10 cellular contexts compared by ENCODE assay signal in the genomic region with DNA sequence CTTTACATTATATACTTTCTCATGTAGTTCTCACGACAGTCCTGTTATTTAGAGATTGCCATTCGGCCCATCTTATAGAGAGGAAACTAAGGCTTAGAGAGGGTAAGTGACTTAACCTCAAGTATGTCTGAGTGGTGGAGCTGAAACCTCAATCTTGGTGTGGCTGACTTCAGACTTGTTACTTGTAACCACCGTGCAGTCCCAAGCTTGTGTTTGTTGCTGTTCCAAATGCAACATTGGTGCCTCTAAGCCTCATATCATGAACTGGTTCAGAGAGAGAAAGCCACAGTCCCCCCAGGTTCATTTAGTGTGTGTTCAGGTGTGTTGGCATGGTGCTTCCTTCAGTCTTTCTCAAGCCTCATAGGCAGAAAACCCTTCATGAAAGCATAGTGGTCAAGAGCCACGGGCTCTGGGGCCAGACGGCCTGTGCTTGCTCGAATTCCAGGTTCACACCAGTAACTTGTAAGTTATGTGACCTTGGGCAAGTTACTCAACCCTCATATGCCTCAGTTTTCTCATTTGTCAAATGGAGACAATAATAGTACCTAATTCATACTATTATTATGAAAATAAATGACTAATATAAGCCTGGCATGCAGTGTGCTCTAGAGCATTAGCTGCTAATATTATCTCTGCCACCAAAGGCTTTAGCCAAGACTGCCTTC. TPM values are rescaled to one million over a fixed set of nuclear protein-coding genes. Genes with fewer than 3 reads are reported as not detected.
DNase-seq lines count a peak whose midpoint lies in the region; ATAC-seq, FAIRE-seq and TF ChIP-seq lines count a peak whose summit lies in the region.
"Had no signal": no experiment of that assay in that cellular context is flagged by ENCODE, and none has a peak within 500 bp of the region (broad histone marks: within the 10 kb centered on the region; RNA-seq: fewer than 3 reads in every experiment).

No MANE protein-coding gene starts in this region.

- TF ChIP-seq POLR2A in esophagus squamous epithelium (IDR thresholded peaks at IDR 0.05): no peak

- DNase-seq in GM18507 (ENCODE audit: extremely low spot score, insufficient read length, low read depth): no peak
- peak; percentile 70 for DNase-seq in Jurkat, Clone E6-1 (ENCODE audit: low read depth, low spot score)
- DNase-seq in esophagus squamous epithelium (lab: John Stamatoyannopoulos, UW): no peak
- DNase-seq in NCI-H1105 (lab: John Stamatoyannopoulos, UW): no peak
- DNase-seq in midbrain (lab: John Stamatoyannopoulos, UW): no peak
- no peak for DNase-seq in effector CD4-positive, alpha-beta T cell
- DNase-seq in SHP77 treated with DMSO at 0.1 percent for 48 hours (lab: John Stamatoyannopoulos, UW): no peak
- DNase-seq: islet precursor cell, NCI-H345 had no signal

- H3K9me3 ChIP-seq in esophagus squamous epithelium: no peaks in the 10 kb centered on the region

- peak; percentile 77 for ATAC-seq in GM21619 (IDR thresholded peaks at IDR 0.05; ENCODE audit: unreplicated experiment)

- H3K27me3 ChIP-seq in esophagus squamous epithelium: no peaks in the 10 kb centered on the region

- intact Hi-C loops in esophagus squamous epithelium (cut with DNase I): no loop called here

- peak; percentile 83 for FAIRE-seq in GM18507 (lab: Jason Lieb, UNC)

- 18 to 63% methylated on average over 5 to 6 of the region's 6 CpGs for WGBS in esophagus squamous epithelium, 2 donors

- H3K4me3 ChIP-seq in Jurkat, Clone E6-1 (ENCODE audit: low read length): no peak overlapping the region
- H3K4me3 ChIP-seq in esophagus squamous epithelium: no peak overlapping the region

- H3K36me3 ChIP-seq in esophagus squamous epithelium: peaks cover 0 to 29% (median 0%) of the 10 kb centered on the region in 3 donors

- peak overlapping the region in 3 of 4 donors; percentile 10 to 87 (median 25) for H3K27ac ChIP-seq in esophagus squamous epithelium

- TF ChIP-seq CTCF in esophagus squamous epithelium (IDR thresholded peaks at IDR 0.05): no peak

- peaks cover 9 to 68% (median 26%) of the 10 kb centered on the region in 3 donors for H3K4me1 ChIP-seq in esophagus squamous epithelium

RNA-seq across cellular contexts. Expression of a gene that starts 39.9 kb away (rescaled TPM):
- not detected for polyA plus RNA-seq in Jurkat, Clone E6-1 (2012; ENCODE audit: insufficient read depth, insufficient read length)
- total RNA-seq in esophagus squamous epithelium: 100 to 1,000 TPM in 3 of 4 donors, 10 to 100 TPM in 1; 72.7 to 302 (median 160) TPM
